In the genomic region with DNA sequence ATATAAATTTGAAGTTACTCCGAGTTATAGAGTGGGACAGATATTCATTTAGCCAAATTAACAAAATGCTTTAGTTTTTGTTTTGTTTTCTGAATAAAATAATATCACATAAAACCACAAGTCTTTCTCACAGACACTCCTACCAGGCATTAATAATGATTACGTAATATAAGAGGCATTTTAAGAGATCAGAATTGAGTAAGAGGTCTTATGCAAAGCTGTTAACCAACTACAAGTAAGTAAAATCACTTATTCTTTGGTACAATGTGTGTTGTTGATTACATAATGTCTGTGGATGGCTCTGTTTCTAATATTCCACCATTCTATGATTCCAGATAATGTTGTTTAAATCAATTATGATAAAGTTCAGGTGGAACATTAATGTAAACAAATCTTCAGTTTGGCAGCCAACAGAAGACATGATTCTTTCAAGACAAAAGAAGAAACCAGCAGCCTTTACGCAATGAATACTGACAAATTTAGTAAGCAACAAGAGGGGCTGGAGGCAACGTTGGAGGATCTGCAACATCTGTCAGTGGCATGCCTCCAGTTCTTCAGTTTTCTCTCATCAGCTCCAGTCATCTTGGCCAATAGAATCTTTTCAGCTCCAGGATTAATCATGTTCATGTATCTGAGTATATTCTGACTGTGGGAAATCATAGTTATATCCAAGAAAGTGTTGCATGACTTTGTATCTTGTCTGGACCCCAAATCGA, we compare ENCODE assay signal across 28 cellular contexts.
DNase-seq lines count a peak whose midpoint lies in the region; ATAC-seq and TF ChIP-seq lines count a peak whose summit lies in the region.
"Had no signal": no experiment of that assay in that cellular context is flagged by ENCODE, and none has a peak within 500 bp of the region (broad histone marks: within the 10 kb centered on the region; RNA-seq: fewer than 3 reads in every experiment).

No MANE protein-coding gene starts in this region.

- no peak overlapping the region for H3K4me2 ChIP-seq in Karpas-422 (ENCODE audit: low read depth, low read length, poor library complexity, severe bottlenecking)

- no peaks in the 10 kb centered on the region for H3K27me3 Mint-ChIP-seq in activated naive CD4-positive, alpha-beta T cell treated with anti-CD3 and anti-CD28 coated beads for 36 hours (ENCODE audit: low read depth)
- H3K27me3 Mint-ChIP-seq in immature natural killer cell (ENCODE audit: low read depth in 3 of 3): peaks cover 0 to 2% (median 0%) of the 10 kb centered on the region in 3 donors
- H3K27me3 Mint-ChIP-seq: activated CD8-positive, alpha-beta memory T cell treated with anti-CD3 and anti-CD28 coated beads, Interleukin-2, amount 10 ng/mL, durations not matched to agents 7 days and 5 days; stimulated activated naive B cell treated with anti-CD40 and anti-IgM and Interleukin-4, amounts not matched to agents 10 μg/mL and 1 μg/mL and 100 μg/mL, for 72 hours had no signal

- peak; percentile 75 for ATAC-seq in left lung
- ATAC-seq: activated CD8-positive, alpha-beta memory T cell treated with anti-CD3 and anti-CD28 coated beads, Interleukin-2, amount 10 ng/mL, durations not matched to agents 7 days and 5 days; activated T-cell treated with anti-CD3 and anti-CD28 coated beads, Interleukin-2, amount 50 U/mL, for 72 hours; stimulated activated naive B cell treated with anti-CD40 and anti-IgM and Interleukin-4, amounts not matched to agents 10 μg/mL and 1 μg/mL and 100 μg/mL, for 72 hours; WTC11 had no signal

- H2AFZ ChIP-seq in Karpas-422 (ENCODE audit: low read length): peak overlapping the region; percentile 48

- no peaks in the 10 kb centered on the region for H4K20me1 ChIP-seq in Karpas-422 (ENCODE audit: insufficient read depth, low read depth, low read length)

- DNase-seq in AG10803 (ENCODE audit: low read depth): peak; percentile 73
- no peak for DNase-seq in Karpas-422
- DNase-seq in adipocyte (ENCODE audit: low read depth): no peak
- DNase-seq in left lung: no peak
- DNase-seq in activated naive CD4-positive, alpha-beta T cell treated with anti-CD3 and anti-CD28 coated beads for 36 hours: no peak
- no peak for DNase-seq in stimulated activated CD4-positive, alpha-beta T cell treated with anti-CD3 and anti-CD28 coated beads, Interleukin-4, amount 100 ng/mL, for 24 hours
- DNase-seq in activated gamma-delta T cell treated with Interleukin-2 at 50 U/mL for 16 hours: no peak
- DNase-seq in immature natural killer cell: no peak
- DNase-seq: activated CD4-positive, alpha-beta T cell treated with anti-CD3 and anti-CD28 coated beads, Interleukin-2, amount 50 U/mL, for 1 hour; activated CD8-positive, alpha-beta memory T cell treated with anti-CD3 and anti-CD28 coated beads, Interleukin-2, amount 10 ng/mL, durations not matched to agents 7 days and 5 days; activated naive CD4-positive, alpha-beta T cell treated with anti-CD3 and anti-CD28 coated beads, Interleukin-2, amount 50 U/mL, for 16 hours; activated T-cell treated with anti-CD3 and anti-CD28 coated beads, Interleukin-2, amount 50 U/mL, for 72 hours; anterior cingulate cortex; endodermal cell; esophagus squamous epithelium; glutamatergic neuron; mesenchymal stem cell; NCI-H1436; NCI-H2171; NCI-H526 treated with DMSO at 0.1 percent for 48 hours; spleen; stimulated activated CD4-positive, alpha-beta T cell treated with anti-CD3 and anti-CD28 coated beads, Interleukin-4, amount 100 ng/mL, for 1 hour; stimulated activated naive B cell treated with anti-CD40 and anti-IgM and Interleukin-4, amounts not matched to agents 10 μg/mL and 1 μg/mL and 100 μg/mL, for 72 hours; T-helper 9 cell had no signal

- H3K27ac ChIP-seq in Karpas-422 (ENCODE audit: low read length): no peak overlapping the region
- no peak overlapping the region for H3K27ac ChIP-seq in left lung
- H3K27ac ChIP-seq: C4-2B, esophagus squamous epithelium, neutrophil, spleen, suprapubic skin had no signal

- H3K9me3 ChIP-seq in Karpas-422 (ENCODE audit: low read length) (no peaks in the 10 kb centered on the region), adipocyte (ENCODE audit: control insufficient read depth, low read length) (no peaks in the 10 kb centered on the region), left lung (no peaks in the 10 kb centered on the region)
- H3K9me3 ChIP-seq: esophagus squamous epithelium, neutrophil, suprapubic skin had no signal

- H3K9me3 Mint-ChIP-seq in activated naive CD4-positive, alpha-beta T cell treated with anti-CD3 and anti-CD28 coated beads for 36 hours: peaks cover 1% of the 10 kb centered on the region
- no peaks in the 10 kb centered on the region for H3K9me3 Mint-ChIP-seq in immature natural killer cell
- H3K9me3 Mint-ChIP-seq: endodermal cell; stimulated activated naive B cell treated with anti-CD40 and anti-IgM and Interleukin-4, amounts not matched to agents 10 μg/mL and 1 μg/mL and 100 μg/mL, for 72 hours; WTC11 had no signal

- H3K4me1 Mint-ChIP-seq in activated naive CD4-positive, alpha-beta T cell treated with anti-CD3 and anti-CD28 coated beads for 36 hours (ENCODE audit: low read depth): no peaks in the 10 kb centered on the region
- no peaks in the 10 kb centered on the region for H3K4me1 Mint-ChIP-seq in immature natural killer cell
- H3K4me1 Mint-ChIP-seq: activated CD8-positive, alpha-beta memory T cell treated with anti-CD3 and anti-CD28 coated beads, Interleukin-2, amount 10 ng/mL, durations not matched to agents 7 days and 5 days; endodermal cell; stimulated activated naive B cell treated with anti-CD40 and anti-IgM and Interleukin-4, amounts not matched to agents 10 μg/mL and 1 μg/mL and 100 μg/mL, for 72 hours; WTC11 had no signal

- H3K9me2 ChIP-seq in Karpas-422 (replicated peaks; ENCODE audit: insufficient read depth, low read length): no peaks in the 10 kb centered on the region

- H3K27me3 ChIP-seq in Karpas-422 (ENCODE audit: low read length): no peaks in the 10 kb centered on the region
- no peaks in the 10 kb centered on the region for H3K27me3 ChIP-seq in adipocyte (replicated peaks; ENCODE audit: control insufficient read depth, insufficient read depth, low read length)
- no peaks in the 10 kb centered on the region for H3K27me3 ChIP-seq in left lung
- H3K27me3 ChIP-seq: esophagus squamous epithelium, neutrophil, spleen, suprapubic skin had no signal

- H3K36me3 Mint-ChIP-seq in activated naive CD4-positive, alpha-beta T cell treated with anti-CD3 and anti-CD28 coated beads for 36 hours (ENCODE audit: low read depth): no peaks in the 10 kb centered on the region
- H3K36me3 Mint-ChIP-seq in immature natural killer cell: no peaks in the 10 kb centered on the region
- H3K36me3 Mint-ChIP-seq: activated CD8-positive, alpha-beta memory T cell treated with anti-CD3 and anti-CD28 coated beads, Interleukin-2, amount 10 ng/mL, durations not matched to agents 7 days and 5 days; stimulated activated naive B cell treated with anti-CD40 and anti-IgM and Interleukin-4, amounts not matched to agents 10 μg/mL and 1 μg/mL and 100 μg/mL, for 72 hours; WTC11 had no signal

- H3K4me3 ChIP-seq in AG10803 (ENCODE audit: low read length): no peak overlapping the region
- H3K4me3 ChIP-seq in Karpas-422 (ENCODE audit: low read length): no peak overlapping the region
- peak overlapping the region; percentile 34 for H3K4me3 ChIP-seq in adipocyte (ENCODE audit: low read length)
- no peak overlapping the region for H3K4me3 ChIP-seq in left lung
- H3K4me3 ChIP-seq: esophagus squamous epithelium, spleen, suprapubic skin had no signal

- intact Hi-C loops in left lung (cut with DNase I): no loop called here
- intact Hi-C loops in activated naive CD4-positive, alpha-beta T cell treated with anti-CD3 and anti-CD28 coated beads for 36 hours (cut with micrococcal nuclease): no loop called here

- H3K36me3 ChIP-seq in Karpas-422 (ENCODE audit: insufficient read depth, low read length) (no peaks in the 10 kb centered on the region), adipocyte (ENCODE audit: control insufficient read depth, insufficient read depth, low read length, severe bottlenecking) (no peaks in the 10 kb centered on the region), left lung (no peaks in the 10 kb centered on the region)
- H3K36me3 ChIP-seq: esophagus squamous epithelium, neutrophil, spleen, suprapubic skin had no signal

- H3K79me2 ChIP-seq in Karpas-422 (ENCODE audit: low read length): no peaks in the 10 kb centered on the region

- H3K9ac ChIP-seq in Karpas-422 (ENCODE audit: low read length) (no peak overlapping the region), adipocyte (ENCODE audit: low read length) (no peak overlapping the region)

- H3K27ac Mint-ChIP-seq in activated naive CD4-positive, alpha-beta T cell treated with anti-CD3 and anti-CD28 coated beads for 36 hours: no peak overlapping the region
- no peak overlapping the region for H3K27ac Mint-ChIP-seq in immature natural killer cell
- H3K27ac Mint-ChIP-seq: activated CD8-positive, alpha-beta memory T cell treated with anti-CD3 and anti-CD28 coated beads, Interleukin-2, amount 10 ng/mL, durations not matched to agents 7 days and 5 days; activated T-cell treated with anti-CD3 and anti-CD28 coated beads, Interleukin-2, amount 50 U/mL, for 72 hours; endodermal cell; stimulated activated naive B cell treated with anti-CD40 and anti-IgM and Interleukin-4, amounts not matched to agents 10 μg/mL and 1 μg/mL and 100 μg/mL, for 72 hours; WTC11 had no signal

- CTCF ChIA-PET in activated naive CD4-positive, alpha-beta T cell treated with anti-CD3 and anti-CD28 coated beads for 36 hours (lab: Charles Lee): no interaction called here

- H3K4me1 ChIP-seq in Karpas-422 (ENCODE audit: low read length) (peaks cover 4% of the 10 kb centered on the region; the same call in 1 of the 2 replicates), adipocyte (ENCODE audit: control insufficient read depth, insufficient read depth, low read length) (peaks cover 9% of the 10 kb centered on the region), left lung (no peaks in the 10 kb centered on the region)
- H3K4me1 ChIP-seq: esophagus squamous epithelium, spleen, suprapubic skin had no signal

- H3K4me3 Mint-ChIP-seq in activated naive CD4-positive, alpha-beta T cell treated with anti-CD3 and anti-CD28 coated beads for 36 hours: no peak overlapping the region
- no peak overlapping the region for H3K4me3 Mint-ChIP-seq in immature natural killer cell
- H3K4me3 Mint-ChIP-seq: activated CD8-positive, alpha-beta memory T cell treated with anti-CD3 and anti-CD28 coated beads, Interleukin-2, amount 10 ng/mL, durations not matched to agents 7 days and 5 days; activated T-cell treated with anti-CD3 and anti-CD28 coated beads, Interleukin-2, amount 50 U/mL, for 72 hours; endodermal cell; stimulated activated naive B cell treated with anti-CD40 and anti-IgM and Interleukin-4, amounts not matched to agents 10 μg/mL and 1 μg/mL and 100 μg/mL, for 72 hours; WTC11 had no signal

- TF ChIP-seq CTCF in AG10803 (conservative IDR thresholded peaks at IDR 0.05; ENCODE audit: low read length): no peak
- TF ChIP-seq CTCF in left lung (IDR thresholded peaks at IDR 0.05): no peak
